13 cellular contexts compared by ENCODE assay signal in the genomic region with DNA sequence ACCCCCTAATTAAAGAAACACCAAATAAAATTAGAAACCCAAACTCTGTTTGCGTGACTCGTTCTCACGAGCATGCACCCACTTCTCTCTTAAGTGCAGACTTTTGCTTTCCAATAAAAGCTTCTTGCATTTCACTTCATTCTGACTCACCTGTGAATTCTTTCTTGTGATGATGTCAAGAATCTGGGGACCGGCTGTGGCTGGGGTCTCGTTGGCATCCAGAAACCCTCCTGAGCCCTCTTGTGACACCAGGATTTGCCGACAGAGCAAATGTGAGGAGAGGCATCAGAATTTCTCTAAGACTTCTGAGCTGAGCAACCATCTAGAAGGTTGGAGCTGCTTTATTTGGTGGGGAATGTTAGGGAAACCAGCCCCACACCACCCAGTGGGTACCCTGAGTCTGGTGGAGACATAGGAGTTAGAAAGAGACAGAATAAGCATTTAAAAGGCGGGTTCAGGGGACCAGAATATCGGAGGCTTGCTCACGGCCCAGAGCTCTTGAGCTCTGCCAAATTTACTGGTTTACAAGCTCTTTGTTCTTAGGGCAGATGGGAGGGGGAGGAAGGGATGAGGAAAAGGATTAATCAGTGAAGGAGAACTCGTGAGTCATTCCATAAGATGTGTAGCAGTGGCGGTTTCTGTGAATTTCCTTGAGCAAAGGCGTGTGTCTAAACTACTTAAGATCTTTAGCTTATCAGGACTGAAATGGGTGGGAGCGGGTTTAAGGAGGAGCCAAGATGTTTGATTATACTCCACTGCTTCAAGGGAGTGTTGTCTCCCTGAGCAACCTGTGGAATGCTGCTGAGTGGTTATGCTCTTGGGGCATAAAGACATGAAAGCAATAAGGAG. TPM values are rescaled to one million over a fixed set of nuclear protein-coding genes. Genes with fewer than 3 reads are reported as not detected.
A peak's percentile ranks its signal among the peaks of the same experiment; 100 is the strongest.
DNase-seq lines count a peak whose midpoint lies in the region; ATAC-seq and TF ChIP-seq lines count a peak whose summit lies in the region.
"Had no signal": no experiment of that assay in that cellular context is flagged by ENCODE, and none has a peak within 500 bp of the region (broad histone marks: within the 10 kb centered on the region; RNA-seq: fewer than 3 reads in every experiment).

No MANE protein-coding gene starts in this region.

- no peak overlapping the region for H4K8ac ChIP-seq in neuronal stem cell (ENCODE audit: low read depth, low read length)

- TF ChIP-seq CTCF in PC-9 (conservative IDR thresholded peaks at IDR 0.05), result no peak

- H3K27me3 ChIP-seq in PC-9 (ENCODE audit: insufficient read depth, low read depth) (no peaks in the 10 kb centered on the region), neuronal stem cell (ENCODE audit: control insufficient read depth in 3 of 3, insufficient read depth in 3 of 3, low read depth in 1 of 3, low read length in 3 of 3) (peaks cover 0 to 9% (median 0%) of the 10 kb centered on the region in 3 experiments)

- WGBS in neuronal stem cell (ENCODE audit: extremely low coverage in 2 of 2, insufficient read length in 2 of 2, insufficient replicate concordance in 1 of 2), 2 donors, result no CpG with 5 or more reads among the region's 13 CpGs

- no peaks in the 10 kb centered on the region for H3K79me1 ChIP-seq in neuronal stem cell (ENCODE audit: low read depth, low read length)

- H2BK12ac ChIP-seq in neuronal stem cell (ENCODE audit: low read length), result no peak overlapping the region

- H3K23ac ChIP-seq in neuronal stem cell (ENCODE audit: low read depth, low read length, poor library complexity), result no peak overlapping the region

- H3K9me3 ChIP-seq in PC-9 (ENCODE audit: insufficient read depth, low read depth) (peaks cover 10% of the 10 kb centered on the region), neuronal stem cell (replicated peaks in 1 of 2; ENCODE audit: control insufficient read depth in 2 of 2, insufficient read depth in 1 of 2, low read depth in 1 of 2, low read length in 2 of 2) (no peaks in the 10 kb centered on the region)
- H3K9me3 ChIP-seq: HAP-1 had no signal

- H3K36me3 ChIP-seq in PC-9 (ENCODE audit: low read depth) (0 out of 2 replicates have a peak, but pooled peaks cover 11% of the 10 kb centered on the region), neuronal stem cell (replicated peaks in 1 of 2; ENCODE audit: control insufficient read depth in 2 of 2, insufficient read depth in 2 of 2, low read length in 2 of 2) (no peaks in the 10 kb centered on the region)
- H3K36me3 ChIP-seq: HAP-1 had no signal

- H3K9ac ChIP-seq in neuronal stem cell (ENCODE audit: low read depth, low read length, poor library complexity), result no peak overlapping the region

- no peaks in the 10 kb centered on the region for H4K20me1 ChIP-seq in PC-9 (ENCODE audit: insufficient read depth)

- intact Hi-C loops in PC-9 (cut with micrococcal nuclease; ENCODE audit: unreplicated experiment), result loop anchor here (1.0 kb wide), 1 partner anchor 9 kb away; no protein-coding TSS in a partner anchor
- intact Hi-C loops in Right ventricle myocardium inferior (cut with DNase I), result no loop called here

- no TSS peak for BruUV-seq in PC-9 (replicated peaks; lab: Mats Ljungman, UMichigan)

- H3K27ac ChIP-seq in PC-9, result peak overlapping the region; percentile 97
- H3K27ac ChIP-seq in neuronal stem cell (replicated peaks; ENCODE audit: low read length), result peak overlapping the region; percentile 8

- no peak overlapping the region for H3K18ac ChIP-seq in neuronal stem cell (ENCODE audit: low read length)

- H2AFZ ChIP-seq in PC-9, result peak overlapping the region; percentile 65
- H2AFZ ChIP-seq in neuronal stem cell (ENCODE audit: low read length), result peak overlapping the region; percentile 82

- no peak overlapping the region for H2BK120ac ChIP-seq in neuronal stem cell (ENCODE audit: low read depth, low read length)

- no peak for TF ChIP-seq POLR2A in erythroblast (IDR thresholded peaks at IDR 0.05; ENCODE audit: low read length)

- H3K14ac ChIP-seq in neuronal stem cell (ENCODE audit: low read length), result no peak overlapping the region

- H4K91ac ChIP-seq in neuronal stem cell (ENCODE audit: low read depth, low read length, poor library complexity), result no peak overlapping the region

- peaks cover 56% of the 10 kb centered on the region for H3K4me1 ChIP-seq in PC-9 (replicated peaks; ENCODE audit: insufficient read depth)
- peaks cover 3 to 7% of the 10 kb centered on the region in 2 donors for H3K4me1 ChIP-seq in neuronal stem cell (ENCODE audit: control insufficient read depth in 2 of 2, insufficient read depth in 1 of 2, low read depth in 1 of 2, low read length in 2 of 2)

- H3K9me2 ChIP-seq in PC-9 (ENCODE audit: insufficient read depth), result no peaks in the 10 kb centered on the region

- H3K4me2 ChIP-seq in PC-9 (peak overlapping the region; percentile 89), neuronal stem cell (ENCODE audit: insufficient read depth, low read length, poor library complexity, severe bottlenecking) (no peak overlapping the region)

- H2BK15ac ChIP-seq in neuronal stem cell (ENCODE audit: low read length), result no peak overlapping the region

- POLR2A ChIA-PET in PC-9 (lab: Charles Lee; ENCODE audit: unreplicated experiment), result interaction anchor here (0.6 to 1.6 kb wide), 23 partner anchors 8 to 592 kb away, joined by 3 to 11 read pairs (median 4); partner anchors contain the start of genes ARL6IP1 and COQ7

- DNase-seq in ELF-1 (ENCODE audit: low read depth, low spot score), result peak; percentile 68
- peak; percentile 81 to 99 for DNase-seq in PC-9
- peak; percentile 43 to 55 for DNase-seq in erythroblast (lab: John Stamatoyannopoulos, UW)
- peak; percentile 3 for DNase-seq in neuronal stem cell (ENCODE audit: low spot score)
- DNase-seq in Right ventricle myocardium inferior (ENCODE audit: missing footprints), result no peak
- DNase-seq: activated CD8-positive, alpha-beta memory T cell treated with anti-CD3 and anti-CD28 coated beads, Interleukin-2, amount 50 U/mL, for 4 hours; CD8-positive, alpha-beta T cell; NCI-H510A had no signal

- no peak overlapping the region for H3K4ac ChIP-seq in neuronal stem cell (ENCODE audit: low read length)

- H3F3A ChIP-seq in PC-9 (ENCODE audit: insufficient read depth, low read depth), result peaks cover 38% of the 10 kb centered on the region

- peaks cover 22% of the 10 kb centered on the region for H3K79me2 ChIP-seq in PC-9 (ENCODE audit: low read depth)

- CTCF ChIA-PET in PC-9 (lab: Charles Lee), result interaction anchor here (0.6 to 1.0 kb wide), 3 partner anchors 22 to 300 kb away, joined by 3 to 4 read pairs (median 4); no protein-coding TSS in a partner anchor

- ATAC-seq in Right ventricle myocardium inferior, result no peak
- no peak for ATAC-seq in GM18909 (IDR thresholded peaks at IDR 0.05; ENCODE audit: poor library complexity, unreplicated experiment)
- no peak for ATAC-seq in GM21528 (IDR thresholded peaks at IDR 0.05; ENCODE audit: low FRiP score, unreplicated experiment)
- no peak for ATAC-seq in HG02571 (IDR thresholded peaks at IDR 0.05; ENCODE audit: unreplicated experiment)
- ATAC-seq: CD8-positive, alpha-beta T cell had no signal

- H2AK5ac ChIP-seq in neuronal stem cell (ENCODE audit: low read depth, low read length), result no peak overlapping the region

- no peak overlapping the region for H2BK5ac ChIP-seq in neuronal stem cell (ENCODE audit: low read length)

- H3K4me3 ChIP-seq in PC-9 (peak overlapping the region; percentile 53), neuronal stem cell (ENCODE audit: low read length in 2 of 2) (no peak overlapping the region)
- H3K4me3 ChIP-seq: HAP-1 had no signal

RNA-seq across cellular contexts. Expression of gene TMC5, which starts 24.2 kb away (rescaled TPM):
- total RNA-seq in PC-9 (2021) (22.1 and 52.5 TPM in 2 replicates), Right ventricle myocardium inferior (not detected)
- polyA plus RNA-seq in neuronal stem cell (2013, experiment 1 of 2), result 0.11 TPM
- 0.94 TPM for polyA plus RNA-seq in neuronal stem cell (2013, experiment 2 of 2)
- total RNA-seq: cardiac septum; CD8-positive, alpha-beta T cell had no signal

Comparison
In these comparisons a context has a peak if more than half of its experiments do, and no peak if none do; other contexts are left out.
1. RNA of gene TMC5, which starts 24.2 kb away (total RNA-seq): 22.1 to 52.5 TPM in PC-9; not detected in Right ventricle myocardium inferior (single experiment); every median in the first group is over 10 times any median in the second.